In genomic region chr10:2611603-2612002, GRCh38 we compare ENCODE assay signal across 17 cellular contexts.
DNase-seq lines count a peak whose midpoint lies in the region; ATAC-seq, FAIRE-seq and TF ChIP-seq lines count a peak whose summit lies in the region.
"Had no signal": no experiment of that assay in that cellular context is flagged by ENCODE, and none has a peak within 500 bp of the region (broad histone marks: within the 10 kb centered on the region; RNA-seq: fewer than 3 reads in every experiment).

No MANE protein-coding gene starts in this region.

- no peaks in the 10 kb centered on the region for H3K36me3 Mint-ChIP-seq in GM23338 (ENCODE audit: low read depth)
- H3K36me3 Mint-ChIP-seq: CD14-positive monocyte; CD8-positive, alpha-beta T cell had no signal

- H3K4ac ChIP-seq in H1 (replicated peaks; ENCODE audit: insufficient read length, low read depth, low read length) (no peak overlapping the region), neuronal stem cell (ENCODE audit: low read length) (no peak overlapping the region)

- H3K4me3 ChIP-seq in GM23338: no peak overlapping the region
- no peak overlapping the region for H3K4me3 ChIP-seq in H1 (ENCODE audit: extremely low read depth in 1 of 4, insufficient read depth in 2 of 4, low read depth in 3 of 4, low read length in 4 of 4)
- no peak overlapping the region for H3K4me3 ChIP-seq in neuronal stem cell (ENCODE audit: low read length in 2 of 2)
- H3K4me3 ChIP-seq: K562 had no signal

- H3K9me2 ChIP-seq in GM23338 (ENCODE audit: insufficient read depth): no peaks in the 10 kb centered on the region

- no peaks in the 10 kb centered on the region for H3K27me3 ChIP-seq in GM23338 (ENCODE audit: insufficient read depth)
- H3K27me3 ChIP-seq in H1 (replicated peaks in 1 of 4; ENCODE audit: control insufficient read depth in 3 of 4, extremely low read depth in 1 of 4, insufficient read depth in 3 of 4, low read length in 3 of 4): no peaks in the 10 kb centered on the region
- no peaks in the 10 kb centered on the region for H3K27me3 ChIP-seq in neuronal stem cell (ENCODE audit: control insufficient read depth in 3 of 3, insufficient read depth in 3 of 3, low read depth in 1 of 3, low read length in 3 of 3)

- no peak overlapping the region for H3K14ac ChIP-seq in H1 (ENCODE audit: insufficient read length)
- no peak overlapping the region for H3K14ac ChIP-seq in neuronal stem cell (ENCODE audit: low read length)

- no peaks in the 10 kb centered on the region; the same call in 1 of the 2 replicates for H3K4me1 ChIP-seq in GM23338 (ENCODE audit: insufficient read depth)
- H3K4me1 ChIP-seq in H1 (replicated peaks in 1 of 4; ENCODE audit: control insufficient read depth in 3 of 4, insufficient read depth in 4 of 4, low read length in 3 of 4): peaks cover 0 to 4% (median 1%) of the 10 kb centered on the region in 4 experiments; a peak in 2 of 7 replicates
- H3K4me1 ChIP-seq in neuronal stem cell (ENCODE audit: control insufficient read depth in 2 of 2, insufficient read depth in 1 of 2, low read depth in 1 of 2, low read length in 2 of 2): peaks cover 0 to 12% of the 10 kb centered on the region in 2 donors

- no peak for TF ChIP-seq POLR2A in H1 (IDR thresholded peaks at IDR 0.05; ENCODE audit: control extremely low read depth in 1 of 2, low read depth in 2 of 2, low read length in 2 of 2)

- H3K23ac ChIP-seq in H1 (ENCODE audit: insufficient read length) (no peak overlapping the region), neuronal stem cell (ENCODE audit: low read depth, low read length, poor library complexity) (no peak overlapping the region)

- H3F3A ChIP-seq in GM23338 (replicated peaks; ENCODE audit: low read depth): no peaks in the 10 kb centered on the region

- H3K4me2 ChIP-seq in GM23338 (no peak overlapping the region), H1 (ENCODE audit: insufficient read depth in 1 of 2, low read depth in 2 of 2, low read length in 2 of 2) (no peak overlapping the region), neuronal stem cell (ENCODE audit: insufficient read depth, low read length, poor library complexity, severe bottlenecking) (no peak overlapping the region)

- H3K27ac ChIP-seq in GM23338 (ENCODE audit: low read depth): no peak overlapping the region
- H3K27ac ChIP-seq in H1 (ENCODE audit: low read depth, low read length): no peak overlapping the region
- H3K27ac ChIP-seq in neuronal stem cell (replicated peaks; ENCODE audit: low read length): no peak overlapping the region
- H3K27ac ChIP-seq: 22Rv1, HL-60 had no signal

- H3K36me3 ChIP-seq in GM23338 (ENCODE audit: insufficient read depth) (no peaks in the 10 kb centered on the region), H1 (ENCODE audit: control insufficient read depth in 2 of 4, insufficient read depth in 4 of 4, low read length in 3 of 4) (no peaks in the 10 kb centered on the region), neuronal stem cell (replicated peaks in 1 of 2; ENCODE audit: control insufficient read depth in 2 of 2, insufficient read depth in 2 of 2, low read length in 2 of 2) (no peaks in the 10 kb centered on the region)

- peaks cover 2% of the 10 kb centered on the region; the same call in 1 of the 3 replicates for H3K9me3 Mint-ChIP-seq in GM23338

- H2AK5ac ChIP-seq in H1 (ENCODE audit: low read depth, low read length): no peak overlapping the region
- H2AK5ac ChIP-seq in neuronal stem cell (ENCODE audit: low read depth, low read length): no peak overlapping the region

- H3K79me1 ChIP-seq in H1 (ENCODE audit: low read depth, low read length) (no peaks in the 10 kb centered on the region), neuronal stem cell (ENCODE audit: low read depth, low read length) (no peaks in the 10 kb centered on the region)

- no peak overlapping the region for H2BK5ac ChIP-seq in H1 (ENCODE audit: low read depth, low read length)
- no peak overlapping the region for H2BK5ac ChIP-seq in neuronal stem cell (ENCODE audit: low read length)

- H4K5ac ChIP-seq in H1 (ENCODE audit: insufficient read length, low read depth, low read length): no peak overlapping the region

- no peak overlapping the region for H4K8ac ChIP-seq in H1 (ENCODE audit: extremely low read depth, insufficient read depth, low read length)
- no peak overlapping the region for H4K8ac ChIP-seq in neuronal stem cell (ENCODE audit: low read depth, low read length)

- H2AFZ ChIP-seq in GM23338 (peak overlapping the region; percentile 77), H1 (ENCODE audit: low read length) (peak overlapping the region; percentile 77; the same call in 1 of the 2 replicates), neuronal stem cell (ENCODE audit: low read length) (no peak overlapping the region)

- H3K9me3 ChIP-seq in H1 (ENCODE audit: insufficient read depth in 2 of 2, low read depth in 1 of 2, low read length in 1 of 2) (peaks cover 1 to 3% of the 10 kb centered on the region in 2 experiments; a peak in 2 of 4 replicates), neuronal stem cell (replicated peaks in 1 of 2; ENCODE audit: control insufficient read depth in 2 of 2, insufficient read depth in 1 of 2, low read depth in 1 of 2, low read length in 2 of 2) (peaks cover 0 to 1% of the 10 kb centered on the region in 2 donors)

- ATAC-seq in GM23338 (no peak), GM18517 (IDR thresholded peaks at IDR 0.05; ENCODE audit: unreplicated experiment) (no peak), HG02852 (IDR thresholded peaks at IDR 0.05; ENCODE audit: unreplicated experiment) (no peak)
- ATAC-seq: CD8-positive, alpha-beta T cell; HCT116; K562 had no signal

- no peaks in the 10 kb centered on the region for H3K23me2 ChIP-seq in H1 (ENCODE audit: low read depth, low read length)

- TF ChIP-seq EP300 in H1 (IDR thresholded peaks at IDR 0.05; ENCODE audit: borderline replicate concordance in 1 of 2, low read depth in 2 of 2, low read length in 2 of 2): no peak

- H3K27me3 Mint-ChIP-seq in GM23338 (ENCODE audit: insufficient read depth, low read depth, poor library complexity): peaks cover 2% of the 10 kb centered on the region

- DNase-seq in NCI-H1436 treated with DMSO at 0.1 percent for 48 hours (lab: John Stamatoyannopoulos, UW) (peak; percentile 30), NCI-H1436 (lab: John Stamatoyannopoulos, UW) (no peak), GM23338 (ENCODE audit: low spot score) (no peak), H1 (ENCODE audit: low read depth in 1 of 2, low spot score in 2 of 2) (no peak), neuronal stem cell (ENCODE audit: low spot score) (no peak)
- DNase-seq: CD8-positive, alpha-beta T cell; COR-L47; DND-41; GDM1 had no signal

- H4K91ac ChIP-seq in H1 (replicated peaks; ENCODE audit: insufficient read length, low read length) (no peak overlapping the region), neuronal stem cell (ENCODE audit: low read depth, low read length, poor library complexity) (no peak overlapping the region)

- H2BK15ac ChIP-seq in H1 (ENCODE audit: low read length) (no peak overlapping the region), neuronal stem cell (ENCODE audit: low read length) (peak overlapping the region; percentile 37)

- TF ChIP-seq CTCF in GM23338 (conservative IDR thresholded peaks at IDR 0.05; ENCODE audit: low read depth in 2 of 2): no peak
- no peak for TF ChIP-seq CTCF in H1 (IDR thresholded peaks at IDR 0.05; ENCODE audit: control extremely low read depth in 1 of 3, insufficient read depth in 1 of 3, low read depth in 1 of 3, low read length in 3 of 3)

- H4K20me1 ChIP-seq in GM23338 (replicated peaks; ENCODE audit: insufficient read depth): no peaks in the 10 kb centered on the region
- H4K20me1 ChIP-seq in H1 (replicated peaks in 1 of 2; ENCODE audit: control insufficient read depth in 1 of 2, insufficient read depth in 2 of 2, low read length in 2 of 2): no peaks in the 10 kb centered on the region

- POLR2A ChIA-PET in H1 (lab: Charles Lee; ENCODE audit: partially characterized antibody): no interaction called here

- H2BK20ac ChIP-seq in H1 (ENCODE audit: low read length): no peak overlapping the region

- H3K18ac ChIP-seq in H1 (ENCODE audit: extremely low read depth, low read length): no peak overlapping the region
- peak overlapping the region; percentile 32 for H3K18ac ChIP-seq in neuronal stem cell (ENCODE audit: low read length)

- WGBS in H1 (ENCODE audit: extremely low coverage in 1 of 2, insufficient coverage in 1 of 2, insufficient read length in 1 of 2, insufficient replicate concordance in 2 of 2, low coverage in 1 of 2, low lambda C conversion rate in 2 of 2, missing lambda C conversion rate in 1 of 2), 2 experiments: 96 to 100% methylated on average over 2 to 4 of the region's 4 CpGs
- 100% methylated on average over 2 of the region's 4 CpGs; no CpG with 5 or more reads in 1 of the 2 donors for WGBS in neuronal stem cell (ENCODE audit: extremely low coverage in 2 of 2, insufficient read length in 2 of 2, insufficient replicate concordance in 1 of 2), 2 donors

- H3K4me3 Mint-ChIP-seq in GM23338: no peak overlapping the region
- H3K4me3 Mint-ChIP-seq: CD14-positive monocyte; CD8-positive, alpha-beta T cell had no signal

- no peak overlapping the region for H3K27ac Mint-ChIP-seq in GM23338
- H3K27ac Mint-ChIP-seq: CD14-positive monocyte; CD8-positive, alpha-beta T cell had no signal

- TF ChIP-seq RAD21 in H1 (IDR thresholded peaks at IDR 0.05 in 1 of 2, conservative IDR thresholded peaks at IDR 0.05 in 1 of 2; ENCODE audit: low read depth in 2 of 2, low read length in 2 of 2): no peak

- H3K79me2 ChIP-seq in GM23338 (replicated peaks; ENCODE audit: insufficient read depth): no peaks in the 10 kb centered on the region
- H3K79me2 ChIP-seq in H1 (ENCODE audit: control insufficient read depth in 1 of 2, insufficient read depth in 2 of 2, low read length in 2 of 2): no peaks in the 10 kb centered on the region

- peak overlapping the region; percentile 64; the same call in 1 of the 2 replicates for H2BK12ac ChIP-seq in H1 (ENCODE audit: low read depth, low read length)
- H2BK12ac ChIP-seq in neuronal stem cell (ENCODE audit: low read length): peak overlapping the region; percentile 59

- H3K9ac ChIP-seq in H1 (replicated peaks in 1 of 4; ENCODE audit: extremely low read depth in 1 of 4, low read depth in 3 of 4, low read length in 3 of 4) (no peak overlapping the region), neuronal stem cell (ENCODE audit: low read depth, low read length, poor library complexity) (no peak overlapping the region)

- no peak for FAIRE-seq in H1 (lab: Jason Lieb, UNC)
- FAIRE-seq: GM18507, K562 had no signal

- no peak overlapping the region for H3K56ac ChIP-seq in H1 (replicated peaks; ENCODE audit: insufficient read length, low read depth, low read length)

- H3K4me1 Mint-ChIP-seq in GM23338: peaks cover 9% of the 10 kb centered on the region; the same call in 2 of the 3 replicates
- H3K4me1 Mint-ChIP-seq: CD14-positive monocyte had no signal

- no peak overlapping the region for H2BK120ac ChIP-seq in H1 (replicated peaks; ENCODE audit: low read depth, low read length)
- no peak overlapping the region for H2BK120ac ChIP-seq in neuronal stem cell (ENCODE audit: low read depth, low read length)

- CTCF ChIA-PET in H1 (lab: Charles Lee; ENCODE audit: partially characterized antibody): interaction anchor here (1.5 kb wide), 1 partner anchor 8 kb away, joined by 6 read pairs; no protein-coding TSS in a partner anchor

TF ChIP-seq in H1, 55 proteins besides CTCF, POLR2A, EP300 and RAD21:
- TF ChIP-seq HDAC6 (IDR thresholded peaks at IDR 0.05; ENCODE audit: low read depth, low read length): no peak
